8 cellular contexts compared by ENCODE assay signal in genomic region chr4:154491731-154492249, GRCh38. TPM values are rescaled to one million over a fixed set of nuclear protein-coding genes. Genes with fewer than 3 reads are reported as not detected.
DNase-seq lines count a peak whose midpoint lies in the region; ATAC-seq, FAIRE-seq and TF ChIP-seq lines count a peak whose summit lies in the region.

A gene with protein sequence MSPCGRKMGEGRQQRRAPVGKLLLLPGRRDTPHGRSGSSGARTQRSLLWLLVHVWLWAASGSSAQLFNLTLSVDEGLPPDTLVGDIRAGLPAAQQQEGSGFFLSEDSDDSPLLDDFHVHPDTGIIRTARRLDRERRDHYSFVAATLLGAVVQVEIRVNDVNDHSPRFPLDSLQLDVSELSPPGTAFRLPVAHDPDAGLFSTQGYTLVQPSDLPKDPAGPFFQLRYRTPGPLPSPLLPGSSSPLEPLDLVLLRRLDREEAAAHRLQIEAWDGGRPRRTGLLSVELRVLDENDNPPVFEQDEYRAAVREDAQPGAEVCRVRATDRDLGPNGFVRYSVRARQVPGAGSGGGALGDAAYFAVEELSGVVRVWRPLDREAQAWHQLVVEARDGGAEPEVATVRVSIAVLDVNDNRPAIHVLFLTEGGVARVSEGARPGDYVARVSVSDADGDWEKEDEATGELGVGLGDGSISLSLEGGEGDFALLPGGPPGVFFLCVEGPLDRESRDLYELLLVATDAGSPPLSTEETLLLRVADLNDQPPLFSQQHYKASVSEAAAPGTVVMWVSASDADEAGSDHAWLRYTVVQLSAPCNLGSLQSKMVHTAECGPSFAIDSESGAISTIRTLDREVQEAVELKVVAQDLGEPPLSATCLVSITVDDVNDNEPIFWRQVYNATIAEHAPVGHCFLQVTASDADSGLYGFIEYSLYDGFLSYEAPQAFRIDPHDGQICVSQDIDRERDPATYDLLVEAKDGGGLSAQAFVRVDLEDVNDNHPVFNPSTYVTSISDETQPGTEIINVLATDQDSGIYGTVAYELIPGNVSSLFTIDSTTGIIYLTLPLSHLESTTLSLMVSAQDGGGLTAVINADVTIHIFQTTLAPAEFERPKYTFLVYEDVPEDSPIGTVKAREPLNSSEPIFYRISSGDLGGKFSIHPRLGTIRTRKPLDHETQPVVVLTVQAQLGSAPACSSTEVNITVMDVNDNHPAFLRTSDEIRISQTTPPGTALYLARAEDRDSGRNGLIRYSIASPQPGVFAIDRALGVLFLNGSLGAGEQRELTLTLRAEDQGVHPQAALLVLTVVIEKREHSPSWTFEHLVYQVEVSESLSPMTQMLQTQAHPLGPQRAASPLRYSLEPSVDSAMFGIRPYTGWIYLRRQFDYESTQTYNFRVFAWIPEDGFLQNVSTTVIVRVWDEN (N-terminal part only) (minus strand): TSS chr4:154491799. CDS start chr4:154491355, 444 bp downstream.

- H3K27ac ChIP-seq in kidney (ENCODE audit: low read depth in 2 of 2, low read length in 2 of 2) (no peak within 1 kb of the TSS), stomach smooth muscle (ENCODE audit: low read length) (no peak within 1 kb of the TSS)

- H3K9me3 ChIP-seq in kidney (ENCODE audit: control insufficient read depth in 1 of 2, low read length in 2 of 2): no peaks in the 10 kb centered on the region
- no peaks in the 10 kb centered on the region for H3K9me3 ChIP-seq in stomach smooth muscle (ENCODE audit: control insufficient read depth in 2 of 2, low read length in 2 of 2)

- H3K4me3 ChIP-seq in astrocyte of the spinal cord (ENCODE audit: low read depth, low read length) (peak within 1 kb of the TSS; percentile 13), kidney (ENCODE audit: low read length in 2 of 2) (peak within 1 kb of the TSS; percentile 55 to 56), stomach smooth muscle (ENCODE audit: low read length in 2 of 2) (peak within 1 kb of the TSS; percentile 73 to 74)

- TF ChIP-seq CTCF in astrocyte of the spinal cord (IDR thresholded peaks at IDR 0.05; ENCODE audit: low read depth, low read length) (no peak), kidney (IDR thresholded peaks at IDR 0.05; ENCODE audit: borderline replicate concordance, extremely low read depth, insufficient read depth) (no peak)

- H3K4me1 ChIP-seq in kidney (ENCODE audit: control insufficient read depth in 1 of 2, insufficient read depth in 1 of 2, low read depth in 1 of 2, low read length in 2 of 2) (peaks cover 3 to 7% of the 10 kb centered on the region in 2 donors), stomach smooth muscle (ENCODE audit: control insufficient read depth, insufficient read depth, low read length) (peaks cover 20% of the 10 kb centered on the region)

- in situ Hi-C loops in astrocyte of the spinal cord (cut with HindIII; ENCODE audit: low sequenced_read_pairs): no loop called here

- H3K36me3 ChIP-seq in kidney (ENCODE audit: control insufficient read depth in 1 of 2, insufficient read depth in 2 of 2, low read length in 2 of 2) (no peaks in the 10 kb centered on the region), stomach smooth muscle (ENCODE audit: control insufficient read depth in 2 of 2, insufficient read depth in 2 of 2, low read length in 2 of 2) (no peaks in the 10 kb centered on the region)

- ATAC-seq in GM21825 (IDR thresholded peaks at IDR 0.05; ENCODE audit: unreplicated experiment): peak; percentile 73

- no peak for FAIRE-seq in kidney (lab: Jason Lieb, UNC)

- no peak within 1 kb of the TSS for H3K9ac ChIP-seq in kidney (ENCODE audit: low read length in 2 of 2)
- H3K9ac ChIP-seq in stomach smooth muscle (ENCODE audit: low read length in 2 of 2): peak within 1 kb of the TSS; percentile 2 to 52

- H3K27me3 ChIP-seq in stomach smooth muscle (ENCODE audit: control insufficient read depth in 1 of 2, insufficient read depth in 2 of 2, low read length in 2 of 2): peaks cover 8% of the 10 kb centered on the region in 2 donors

- peak; percentile 57 for DNase-seq in activated CD8-positive, alpha-beta memory T cell treated with anti-CD3 and anti-CD28 coated beads, Interleukin-2, amount 50 U/mL, for 48 hours
- no peak for DNase-seq in activated CD8-positive, alpha-beta memory T cell treated with anti-CD3 and anti-CD28 coated beads, Interleukin-2, amount 50 U/mL, for 4 hours
- DNase-seq in NCI-H1417 (lab: John Stamatoyannopoulos, UW) (peak in 2 of 3 experiments; percentile 83 to 93), astrocyte of the spinal cord (ENCODE audit: low read depth, low spot score) (no peak), kidney (peak; percentile 80), SW 1271 (lab: John Stamatoyannopoulos, UW) (no peak)

- intact Hi-C loops in kidney (cut with DNase I): no loop called here

RNA-seq across cellular contexts. Expression of the gene that starts here (rescaled TPM):
- total RNA-seq in kidney: 0.47 TPM
- not detected for polyA plus RNA-seq in kidney (ENCODE audit: insufficient read depth, low read depth, low replicate concordance)

Comparison
In these comparisons a context has a peak if more than half of its experiments do, and no peak if none do; other contexts are left out.
1. DNase-seq: peak in activated CD8-positive, alpha-beta memory T cell treated with anti-CD3 and anti-CD28 coated beads, Interleukin-2, amount 50 U/mL, for 48 hours (single experiment) and NCI-H1417 (2 of 3); none in activated CD8-positive, alpha-beta memory T cell treated with anti-CD3 and anti-CD28 coated beads, Interleukin-2, amount 50 U/mL, for 4 hours (single experiment), astrocyte of the spinal cord (single experiment) and SW 1271 (0 of 2).
2. Peak in DNase-seq and H3K4me3 ChIP-seq in kidney; RNA of the gene not detected or under 1 TPM.
3. H3K4me3 ChIP-seq: peak in every context shown above with its lines; median percentile 74 in stomach smooth muscle; 56 in kidney; 13 in astrocyte of the spinal cord.
4. H3K9ac ChIP-seq: peak in stomach smooth muscle (2 of 2); none in kidney (0 of 2).